28 cellular contexts compared by ENCODE assay signal in the genomic region with DNA sequence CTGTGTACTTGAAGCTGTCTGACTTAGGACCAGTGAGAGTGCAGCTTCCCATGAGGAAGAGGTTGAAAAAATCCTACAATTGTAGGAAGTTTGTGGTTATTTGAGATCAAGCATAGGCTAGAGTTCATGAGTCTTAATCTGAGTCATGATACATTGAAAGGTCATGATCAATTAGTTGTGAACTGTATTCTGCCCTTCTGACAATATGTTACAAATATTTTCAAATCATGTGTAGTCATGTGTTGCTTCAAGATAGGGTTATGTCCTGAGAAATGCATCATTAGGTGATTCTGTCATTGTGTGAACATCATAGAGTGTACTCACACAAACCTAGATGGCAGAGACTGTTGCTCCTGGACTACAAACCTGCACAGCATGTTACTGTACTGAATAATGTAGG.
"Had no signal": no experiment of that assay in that cellular context is flagged by ENCODE, and none has a peak within 500 bp of the region (broad histone marks: within the 10 kb centered on the region; RNA-seq: fewer than 3 reads in every experiment).

No MANE protein-coding gene starts in this region.

- H3K27me3 ChIP-seq: colonic mucosa, esophagus squamous epithelium, gastrocnemius medialis, left lung, neural progenitor cell, right atrium auricular region, suprapubic skin, transverse colon, upper lobe of right lung, uterus had no signal

- H3K4me3 ChIP-seq: colonic mucosa, esophagus squamous epithelium, gastrocnemius medialis, left lung, neural progenitor cell, prostate gland, right atrium auricular region, smooth muscle cell, suprapubic skin, transverse colon, upper lobe of right lung, uterus had no signal

- H3K9me3 ChIP-seq: colonic mucosa, esophagus squamous epithelium, gastrocnemius medialis, left lung, prostate gland, right atrium auricular region, suprapubic skin, transverse colon, upper lobe of right lung, uterus had no signal

- ATAC-seq: gastrocnemius medialis; left cardiac atrium; left lung; naive thymus-derived CD4-positive, alpha-beta T cell; sciatic nerve; stimulated activated naive CD8-positive, alpha-beta T cell treated with anti-CD3 and anti-CD28 coated beads, Interleukin-15, amount 100 ng/mL, for 72 hours; upper lobe of right lung had no signal

- DNase-seq: colonic mucosa; effector CD8-positive, alpha-beta T cell; endodermal cell; erythroblast; esophagus squamous epithelium; gastrocnemius medialis; head of caudate nucleus; left cardiac atrium; left lung; mesendoderm; midbrain; naive thymus-derived CD4-positive, alpha-beta T cell; stimulated activated CD4-positive, alpha-beta T cell treated with anti-CD3 and anti-CD28 coated beads, Interleukin-12 subunit alpha, Interleukin-12 subunit beta, amount 100 ng/mL, for 4 hours; stimulated activated CD4-positive, alpha-beta T cell treated with anti-CD3 and anti-CD28 coated beads, Interleukin-1b, Interleukin-23, amount 100 ng/mL, for 48 hours; stimulated activated CD4-positive, alpha-beta T cell treated with anti-CD3 and anti-CD28 coated beads, Interleukin-4, amount 100 ng/mL, for 1 hour; stimulated activated CD8-positive, alpha-beta memory T cell treated with anti-CD3 and anti-CD28 coated beads, Interleukin-4, amount 100 ng/mL, for 48 hours; stimulated activated naive CD4-positive, alpha-beta T cell; stimulated activated naive CD8-positive, alpha-beta T cell treated with anti-CD3 and anti-CD28 coated beads, Interleukin-15, amount 100 ng/mL, for 72 hours; transverse colon; upper lobe of right lung; uterus had no signal

- H3K27ac ChIP-seq: colonic mucosa, esophagus squamous epithelium, gastrocnemius medialis, left lung, neural progenitor cell, parathyroid adenoma, prostate gland, right atrium auricular region, suprapubic skin, transverse colon, upper lobe of right lung, uterus had no signal

- H3K36me3 ChIP-seq: colonic mucosa, esophagus squamous epithelium, left lung, neural progenitor cell, prostate gland, suprapubic skin, transverse colon, upper lobe of right lung, uterus had no signal

- H3K4me1 ChIP-seq: colonic mucosa, esophagus squamous epithelium, gastrocnemius medialis, left lung, parathyroid adenoma, prostate gland, right atrium auricular region, suprapubic skin, transverse colon, upper lobe of right lung, uterus had no signal
